35 cellular contexts compared by ENCODE assay signal in the genomic region with DNA sequence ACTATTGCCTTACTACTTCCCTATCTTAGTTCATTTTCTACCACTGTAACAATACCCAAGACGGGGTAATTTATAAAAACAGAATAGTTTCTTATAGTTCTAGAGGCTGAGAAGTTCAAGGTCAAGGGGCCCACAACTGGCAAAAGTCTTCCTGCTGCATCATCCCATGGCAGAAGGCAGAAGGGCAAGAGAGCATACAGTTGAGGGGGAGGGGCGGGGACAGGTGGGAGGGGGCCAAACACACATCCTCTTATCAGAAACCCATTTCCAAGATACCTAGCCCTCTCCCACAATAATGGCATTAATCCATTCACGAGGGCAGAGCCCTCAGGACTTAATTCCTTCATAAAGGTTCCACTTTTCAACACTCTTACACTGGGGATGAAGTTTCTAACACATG.
"Had no signal": no experiment of that assay in that cellular context is flagged by ENCODE, and none has a peak within 500 bp of the region (broad histone marks: within the 10 kb centered on the region; RNA-seq: fewer than 3 reads in every experiment).

No MANE protein-coding gene starts in this region.

- DNase-seq: activated CD4-positive, alpha-beta memory T cell treated with anti-CD3 and anti-CD28 coated beads, Interleukin-2, amount 10 ng/mL, durations not matched to agents 7 days and 5 days; activated CD4-positive, alpha-beta T cell treated with anti-CD3 and anti-CD28 coated beads for 1 hour; activated CD4-positive, alpha-beta T cell treated with anti-CD3 and anti-CD28 coated beads for 36 hours; activated CD4-positive, alpha-beta T cell treated with anti-CD3 and anti-CD28 coated beads for 48 hours; activated CD4-positive, alpha-beta T cell treated with anti-CD3 and anti-CD28 coated beads, Interleukin-2, amount 10 ng/mL, durations not matched to agents 7 days and 5 days; activated CD4-positive, alpha-beta T cell treated with anti-CD3 and anti-CD28 coated beads, Interleukin-2, amount 50 U/mL, for 48 hours; activated CD4-positive, CD25-positive, alpha-beta regulatory T cell; activated CD8-positive, alpha-beta memory T cell treated with anti-CD3 and anti-CD28 coated beads for 24 hours; activated CD8-positive, alpha-beta memory T cell treated with anti-CD3 and anti-CD28 coated beads, Interleukin-2, amount 10 ng/mL, durations not matched to agents 7 days and 5 days; activated CD8-positive, alpha-beta memory T cell treated with anti-CD3 and anti-CD28 coated beads, Interleukin-2, amount 50 U/mL, for 48 hours; activated CD8-positive, alpha-beta T cell treated with anti-CD3 and anti-CD28 coated beads, Interleukin-2, amount 10 ng/mL, durations not matched to agents 7 days and 5 days; activated effector memory CD4-positive, alpha-beta T cell treated with Interleukin-2 at 50 U/mL for 16 hours; activated gamma-delta T cell treated with Interleukin-2 at 50 U/mL for 16 hours; activated naive CD4-positive, alpha-beta T cell; activated naive CD4-positive, alpha-beta T cell treated with anti-CD3 and anti-CD28 coated beads for 36 hours; activated naive CD4-positive, alpha-beta T cell treated with anti-CD3 and anti-CD28 coated beads, Interleukin-2, amount 50 U/mL, for 16 hours; activated naive CD8-positive, alpha-beta T cell treated with anti-CD3 and anti-CD28 coated beads for 36 hours; activated T-cell treated with anti-CD3 and anti-CD28 coated beads, Interleukin-2, amount 50 U/mL, for 24 hours; activated T-cell treated with anti-CD3 and anti-CD28 coated beads, Interleukin-2, amount 50 U/mL, for 48 hours; adrenal gland; amniotic stem cell; aorta; body of pancreas; brain microvascular endothelial cell; central memory CD4-positive, alpha-beta T cell; T-cell; T-helper 2 cell; T-helper 9 cell had no signal

- H3K27ac Mint-ChIP-seq: activated CD4-positive, alpha-beta memory T cell treated with anti-CD3 and anti-CD28 coated beads, Interleukin-2, amount 10 ng/mL, durations not matched to agents 7 days and 5 days; activated CD4-positive, alpha-beta T cell treated with anti-CD3 and anti-CD28 coated beads for 36 hours; activated CD4-positive, alpha-beta T cell treated with anti-CD3 and anti-CD28 coated beads, Interleukin-2, amount 10 ng/mL, durations not matched to agents 7 days and 5 days; activated CD8-positive, alpha-beta memory T cell treated with anti-CD3 and anti-CD28 coated beads, Interleukin-2, amount 10 ng/mL, durations not matched to agents 7 days and 5 days; activated CD8-positive, alpha-beta T cell treated with anti-CD3 and anti-CD28 coated beads, Interleukin-2, amount 10 ng/mL, durations not matched to agents 7 days and 5 days; activated naive CD4-positive, alpha-beta T cell treated with anti-CD3 and anti-CD28 coated beads for 36 hours; activated naive CD4-positive, alpha-beta T cell treated with anti-CD3 and anti-CD28 coated beads, Interleukin-2, amount 50 U/mL, for 72 hours; activated naive CD8-positive, alpha-beta T cell treated with anti-CD3 and anti-CD28 coated beads for 36 hours; activated T-cell treated with anti-CD3 and anti-CD28 coated beads, Interleukin-2, amount 50 U/mL, for 24 hours; activated T-helper 2 cell treated with anti-CD3 and anti-CD28 coated beads, Interferon-gamma antibody, Interleukin-2, Interleukin-4, amounts not matched to agents 10 μg/mL and 5 μg/mL and 100 μg/mL, durations not matched to agents 14 hours and 24 hours and 36 hours; T-cell; T-helper 1 cell treated with Interleukin-12 subunit alpha and Interleukin-12 subunit beta and Interleukin-4 antibody, amounts not matched to agents 30 μg/mL and 1 μg/mL, for 36 hours; T-helper 2 cell treated with Interferon-gamma antibody and Interleukin-4, amounts not matched to agents 5 μg/mL and 100 μg/mL, for 36 hours had no signal

- H3K36me3 Mint-ChIP-seq: activated CD8-positive, alpha-beta memory T cell treated with anti-CD3 and anti-CD28 coated beads, Interleukin-2, amount 10 ng/mL, durations not matched to agents 7 days and 5 days; activated naive CD4-positive, alpha-beta T cell treated with anti-CD3 and anti-CD28 coated beads, Interleukin-2, amount 50 U/mL, for 72 hours; activated naive CD8-positive, alpha-beta T cell treated with anti-CD3 and anti-CD28 coated beads for 36 hours; T-cell had no signal

- H3K4me1 ChIP-seq: adrenal gland, body of pancreas, breast epithelium had no signal

- ATAC-seq: activated CD4-positive, alpha-beta T cell treated with anti-CD3 and anti-CD28 coated beads for 36 hours; activated CD4-positive, CD25-positive, alpha-beta regulatory T cell treated with anti-CD3 and anti-CD28 coated beads, Interleukin-2, amount 50 U/mL, for 24 hours; activated CD8-positive, alpha-beta memory T cell treated with anti-CD3 and anti-CD28 coated beads, Interleukin-2, amount 10 ng/mL, durations not matched to agents 7 days and 5 days; activated CD8-positive, alpha-beta T cell treated with anti-CD3 and anti-CD28 coated beads, Interleukin-2, amount 10 ng/mL, durations not matched to agents 7 days and 5 days; activated naive CD4-positive, alpha-beta T cell treated with anti-CD3 and anti-CD28 coated beads, Interleukin-2, amount 50 U/mL, for 72 hours; body of pancreas; T-cell had no signal

- H3K4me3 ChIP-seq: adrenal gland, body of pancreas, breast epithelium had no signal

- H3K4me3 Mint-ChIP-seq: activated CD4-positive, alpha-beta memory T cell treated with anti-CD3 and anti-CD28 coated beads, Interleukin-2, amount 10 ng/mL, durations not matched to agents 7 days and 5 days; activated CD4-positive, alpha-beta T cell treated with anti-CD3 and anti-CD28 coated beads for 36 hours; activated CD4-positive, alpha-beta T cell treated with anti-CD3 and anti-CD28 coated beads, Interleukin-2, amount 10 ng/mL, durations not matched to agents 7 days and 5 days; activated CD8-positive, alpha-beta memory T cell treated with anti-CD3 and anti-CD28 coated beads, Interleukin-2, amount 10 ng/mL, durations not matched to agents 7 days and 5 days; activated CD8-positive, alpha-beta T cell treated with anti-CD3 and anti-CD28 coated beads, Interleukin-2, amount 10 ng/mL, durations not matched to agents 7 days and 5 days; activated naive CD4-positive, alpha-beta T cell treated with anti-CD3 and anti-CD28 coated beads for 36 hours; activated naive CD8-positive, alpha-beta T cell treated with anti-CD3 and anti-CD28 coated beads for 36 hours; activated T-cell treated with anti-CD3 and anti-CD28 coated beads, Interleukin-2, amount 50 U/mL, for 24 hours; T-cell; T-helper 1 cell treated with Interleukin-12 subunit alpha and Interleukin-12 subunit beta and Interleukin-4 antibody, amounts not matched to agents 30 μg/mL and 1 μg/mL, for 36 hours; T-helper 2 cell treated with Interferon-gamma antibody and Interleukin-4, amounts not matched to agents 5 μg/mL and 100 μg/mL, for 36 hours had no signal

- H3K27ac ChIP-seq: adrenal gland, body of pancreas, brain microvascular endothelial cell, breast epithelium, VCaP had no signal

- H3K27me3 Mint-ChIP-seq: activated CD4-positive, alpha-beta memory T cell treated with anti-CD3 and anti-CD28 coated beads, Interleukin-2, amount 10 ng/mL, durations not matched to agents 7 days and 5 days; activated CD4-positive, alpha-beta T cell treated with anti-CD3 and anti-CD28 coated beads for 36 hours; activated CD4-positive, alpha-beta T cell treated with anti-CD3 and anti-CD28 coated beads, Interleukin-2, amount 10 ng/mL, durations not matched to agents 7 days and 5 days; activated CD8-positive, alpha-beta memory T cell treated with anti-CD3 and anti-CD28 coated beads, Interleukin-2, amount 10 ng/mL, durations not matched to agents 7 days and 5 days; activated naive CD8-positive, alpha-beta T cell treated with anti-CD3 and anti-CD28 coated beads for 36 hours; activated T-cell treated with anti-CD3 and anti-CD28 coated beads, Interleukin-2, amount 50 U/mL, for 24 hours; T-cell had no signal

- H3K4me1 Mint-ChIP-seq: activated CD4-positive, alpha-beta memory T cell treated with anti-CD3 and anti-CD28 coated beads, Interleukin-2, amount 10 ng/mL, durations not matched to agents 7 days and 5 days; activated CD4-positive, alpha-beta T cell treated with anti-CD3 and anti-CD28 coated beads for 36 hours; activated CD4-positive, alpha-beta T cell treated with anti-CD3 and anti-CD28 coated beads, Interleukin-2, amount 10 ng/mL, durations not matched to agents 7 days and 5 days; activated CD8-positive, alpha-beta memory T cell treated with anti-CD3 and anti-CD28 coated beads, Interleukin-2, amount 10 ng/mL, durations not matched to agents 7 days and 5 days; activated naive CD8-positive, alpha-beta T cell treated with anti-CD3 and anti-CD28 coated beads for 36 hours; T-cell had no signal

- H3K27me3 ChIP-seq: adrenal gland, body of pancreas, brain microvascular endothelial cell, breast epithelium had no signal

- H3K36me3 ChIP-seq: adrenal gland, brain microvascular endothelial cell, breast epithelium had no signal
